ENCODE assay signal across 1 cellular context in genomic region chr1:116494351-116494692, GRCh38.
TF ChIP-seq lines count a peak whose summit lies in the region.

No MANE protein-coding gene starts in this region.

TF ChIP-seq in HepG2, 621 proteins besides CTCF, POLR2A, EP300 and RAD21 (continued from another document and continues in another):
- TF ChIP-seq ZGPAT (CRISPR knock-in tag; IDR thresholded peaks at IDR 0.05) (peak; percentile 41; the same call in 1 of the 2 replicates), ERF (CRISPR knock-in tag; IDR thresholded peaks at IDR 0.05) (no peak), MXD3 (CRISPR knock-in tag; IDR thresholded peaks at IDR 0.05) (0 out of 2 replicates have a peak, but pooled peaks have one; percentile 28), ZBTB38 (CRISPR knock-in tag; IDR thresholded peaks at IDR 0.05) (no peak), BCL6 (CRISPR knock-in tag; IDR thresholded peaks at IDR 0.05) (no peak), ZNF850 (CRISPR knock-in tag; conservative IDR thresholded peaks at IDR 0.05) (no peak), RFXANK (CRISPR knock-in tag; IDR thresholded peaks at IDR 0.05) (no peak), ARHGAP35 (CRISPR knock-in tag; IDR thresholded peaks at IDR 0.05; ENCODE audit: borderline replicate concordance) (no peak), TCF7L2 (IDR thresholded peaks at IDR 0.05; ENCODE audit: low read depth, low read length) (no peak), HDAC1 (CRISPR knock-in tag; IDR thresholded peaks at IDR 0.05) (no peak), ZNF615 (CRISPR knock-in tag; IDR thresholded peaks at IDR 0.05; ENCODE audit: borderline replicate concordance) (no peak), FOXJ3 (CRISPR knock-in tag; IDR thresholded peaks at IDR 0.05; ENCODE audit: borderline replicate concordance) (no peak), ZNF160 (CRISPR knock-in tag; IDR thresholded peaks at IDR 0.05) (no peak), ZNF30 (CRISPR knock-in tag; IDR thresholded peaks at IDR 0.05) (no peak), KLF15 (CRISPR knock-in tag; IDR thresholded peaks at IDR 0.05; ENCODE audit: borderline replicate concordance) (no peak), ZXDC (CRISPR knock-in tag; IDR thresholded peaks at IDR 0.05) (no peak), RXRA (CRISPR knock-in tag; IDR thresholded peaks at IDR 0.05) (no peak), ZNF724P (CRISPR knock-in tag; IDR thresholded peaks at IDR 0.05; ENCODE audit: borderline replicate concordance) (no peak), BATF2 (CRISPR knock-in tag; IDR thresholded peaks at IDR 0.05) (no peak), ZBTB43 (CRISPR knock-in tag; conservative IDR thresholded peaks at IDR 0.05) (no peak), ZBTB7B (CRISPR knock-in tag; IDR thresholded peaks at IDR 0.05) (peak; percentile 27; the same call in 1 of the 2 replicates), FOXO1 (CRISPR knock-in tag; IDR thresholded peaks at IDR 0.05) (0 out of 2 replicates have a peak, but pooled peaks have one; percentile 13), ATAD3A (CRISPR knock-in tag; IDR thresholded peaks at IDR 0.05) (no peak), JUNB (CRISPR knock-in tag; IDR thresholded peaks at IDR 0.05; ENCODE audit: borderline replicate concordance) (no peak), CBX2 (IDR thresholded peaks at IDR 0.05; ENCODE audit: low read depth, low read length) (no peak), CBX2 (CRISPR knock-in tag; IDR thresholded peaks at IDR 0.05; ENCODE audit: low read depth) (no peak), ZNF687 (CRISPR knock-in tag; IDR thresholded peaks at IDR 0.05) (peak; percentile 59), SOX6 (IDR thresholded peaks at IDR 0.05) (no peak), SOX6 (CRISPR knock-in tag; IDR thresholded peaks at IDR 0.05) (no peak), EHMT2 (IDR thresholded peaks at IDR 0.05; ENCODE audit: borderline replicate concordance, low read depth, low read length) (no peak), STAG1 (CRISPR knock-in tag; IDR thresholded peaks at IDR 0.05) (no peak), ZNF773 (CRISPR knock-in tag; IDR thresholded peaks at IDR 0.05; ENCODE audit: borderline replicate concordance) (no peak), POLR2G (IDR thresholded peaks at IDR 0.05; ENCODE audit: low read depth, low read length) (peak; percentile 39; the same call in 1 of the 2 replicates), ZNF292 (CRISPR knock-in tag; IDR thresholded peaks at IDR 0.05; ENCODE audit: borderline replicate concordance, low read depth) (no peak), IRX3 (CRISPR knock-in tag; IDR thresholded peaks at IDR 0.05; ENCODE audit: borderline replicate concordance, low read depth) (no peak), ZSCAN20 (CRISPR knock-in tag; IDR thresholded peaks at IDR 0.05; ENCODE audit: borderline replicate concordance) (no peak), ZNF607 (CRISPR knock-in tag; IDR thresholded peaks at IDR 0.05; ENCODE audit: borderline replicate concordance) (no peak), ZKSCAN8 (CRISPR knock-in tag; IDR thresholded peaks at IDR 0.05; ENCODE audit: borderline replicate concordance) (0 out of 2 replicates have a peak, but pooled peaks have one; percentile 23), ZNF367 (CRISPR knock-in tag; IDR thresholded peaks at IDR 0.05; ENCODE audit: borderline replicate concordance) (no peak), TEAD2 (CRISPR knock-in tag; IDR thresholded peaks at IDR 0.05) (no peak), ZNF552 (CRISPR knock-in tag; IDR thresholded peaks at IDR 0.05; ENCODE audit: borderline replicate concordance) (no peak), ZNF891 (CRISPR knock-in tag; IDR thresholded peaks at IDR 0.05) (0 out of 2 replicates have a peak, but pooled peaks have one; percentile 33), ZNF660 (CRISPR knock-in tag; IDR thresholded peaks at IDR 0.05; ENCODE audit: borderline replicate concordance, low read depth) (no peak), GABPB1 (CRISPR knock-in tag; IDR thresholded peaks at IDR 0.05) (no peak), KLF12 (CRISPR knock-in tag; IDR thresholded peaks at IDR 0.05; ENCODE audit: borderline replicate concordance) (no peak), NFKBIZ (CRISPR knock-in tag; IDR thresholded peaks at IDR 0.05) (no peak)
- TF ChIP-seq, protein P1, sequence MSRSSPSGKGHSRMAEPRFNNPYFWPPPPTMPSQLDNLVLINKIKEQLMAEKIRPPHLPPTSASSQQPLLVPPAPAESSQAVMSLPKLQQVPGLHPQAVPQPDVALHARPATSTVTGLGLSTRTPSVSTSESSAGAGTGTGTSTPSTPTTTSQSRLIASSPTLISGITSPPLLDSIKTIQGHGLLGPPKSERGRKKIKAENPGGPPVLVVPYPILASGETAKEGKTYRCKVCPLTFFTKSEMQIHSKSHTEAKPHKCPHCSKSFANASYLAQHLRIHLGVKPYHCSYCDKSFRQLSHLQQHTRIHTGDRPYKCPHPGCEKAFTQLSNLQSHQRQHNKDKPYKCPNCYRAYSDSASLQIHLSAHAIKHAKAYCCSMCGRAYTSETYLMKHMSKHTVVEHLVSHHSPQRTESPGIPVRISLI (CRISPR knock-in tag; IDR thresholded peaks at IDR 0.05; ENCODE audit: borderline replicate concordance): no peak
- TF ChIP-seq, protein P2, sequence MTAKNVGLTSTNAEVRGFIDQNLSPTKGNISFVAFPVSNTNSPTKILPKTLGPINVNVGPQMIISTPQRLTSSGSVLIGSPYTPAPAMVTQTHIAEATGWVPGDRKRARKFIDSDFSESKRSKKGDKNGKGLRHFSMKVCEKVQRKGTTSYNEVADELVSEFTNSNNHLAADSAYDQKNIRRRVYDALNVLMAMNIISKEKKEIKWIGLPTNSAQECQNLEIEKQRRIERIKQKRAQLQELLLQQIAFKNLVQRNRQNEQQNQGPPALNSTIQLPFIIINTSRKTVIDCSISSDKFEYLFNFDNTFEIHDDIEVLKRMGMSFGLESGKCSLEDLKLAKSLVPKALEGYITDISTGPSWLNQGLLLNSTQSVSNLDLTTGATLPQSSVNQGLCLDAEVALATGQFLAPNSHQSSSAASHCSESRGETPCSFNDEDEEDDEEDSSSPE (CRISPR knock-in tag; IDR thresholded peaks at IDR 0.05): peak; percentile 13; the same call in 1 of the 2 replicates
- TF ChIP-seq, protein P3, sequence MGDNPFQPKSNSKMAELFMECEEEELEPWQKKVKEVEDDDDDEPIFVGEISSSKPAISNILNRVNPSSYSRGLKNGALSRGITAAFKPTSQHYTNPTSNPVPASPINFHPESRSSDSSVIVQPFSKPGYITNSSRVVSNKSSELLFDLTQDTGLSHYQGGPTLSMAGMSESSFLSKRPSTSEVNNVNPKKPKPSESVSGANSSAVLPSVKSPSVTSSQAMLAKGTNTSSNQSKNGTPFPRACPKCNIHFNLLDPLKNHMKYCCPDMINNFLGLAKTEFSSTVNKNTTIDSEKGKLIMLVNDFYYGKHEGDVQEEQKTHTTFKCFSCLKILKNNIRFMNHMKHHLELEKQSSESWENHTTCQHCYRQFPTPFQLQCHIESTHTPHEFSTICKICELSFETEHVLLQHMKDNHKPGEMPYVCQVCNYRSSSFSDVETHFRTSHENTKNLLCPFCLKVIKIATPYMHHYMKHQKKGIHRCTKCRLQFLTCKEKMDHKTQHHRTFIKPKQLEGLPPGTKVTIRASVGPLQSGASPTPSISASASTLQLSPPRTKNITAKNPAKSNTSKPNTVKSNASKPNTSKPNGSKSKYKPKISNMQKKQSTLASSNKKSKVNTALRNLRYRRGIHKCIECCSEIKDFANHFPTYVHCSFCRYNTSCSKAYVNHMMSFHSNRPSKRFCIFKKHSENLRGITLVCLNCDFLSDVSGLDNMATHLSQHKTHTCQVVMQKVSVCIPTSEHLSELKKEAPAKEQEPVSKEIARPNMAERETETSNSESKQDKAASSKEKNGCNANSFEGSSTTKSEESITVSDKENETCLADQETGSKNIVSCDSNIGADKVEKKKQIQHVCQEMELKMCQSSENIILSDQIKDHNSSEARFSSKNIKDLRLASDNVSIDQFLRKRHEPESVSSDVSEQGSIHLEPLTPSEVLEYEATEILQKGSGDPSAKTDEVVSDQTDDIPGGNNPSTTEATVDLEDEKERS (CRISPR knock-in tag; IDR thresholded peaks at IDR 0.05): no peak
- TF ChIP-seq, protein P4, sequence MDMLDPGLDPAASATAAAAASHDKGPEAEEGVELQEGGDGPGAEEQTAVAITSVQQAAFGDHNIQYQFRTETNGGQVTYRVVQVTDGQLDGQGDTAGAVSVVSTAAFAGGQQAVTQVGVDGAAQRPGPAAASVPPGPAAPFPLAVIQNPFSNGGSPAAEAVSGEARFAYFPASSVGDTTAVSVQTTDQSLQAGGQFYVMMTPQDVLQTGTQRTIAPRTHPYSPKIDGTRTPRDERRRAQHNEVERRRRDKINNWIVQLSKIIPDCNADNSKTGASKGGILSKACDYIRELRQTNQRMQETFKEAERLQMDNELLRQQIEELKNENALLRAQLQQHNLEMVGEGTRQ (IDR thresholded peaks at IDR 0.05; ENCODE audit: low read depth, low read length): no peak
- TF ChIP-seq, protein P4 (CRISPR knock-in tag; IDR thresholded peaks at IDR 0.05; ENCODE audit: borderline replicate concordance): no peak
